Comparison of ENCODE assay signal across 15 cellular contexts in the genomic region with DNA sequence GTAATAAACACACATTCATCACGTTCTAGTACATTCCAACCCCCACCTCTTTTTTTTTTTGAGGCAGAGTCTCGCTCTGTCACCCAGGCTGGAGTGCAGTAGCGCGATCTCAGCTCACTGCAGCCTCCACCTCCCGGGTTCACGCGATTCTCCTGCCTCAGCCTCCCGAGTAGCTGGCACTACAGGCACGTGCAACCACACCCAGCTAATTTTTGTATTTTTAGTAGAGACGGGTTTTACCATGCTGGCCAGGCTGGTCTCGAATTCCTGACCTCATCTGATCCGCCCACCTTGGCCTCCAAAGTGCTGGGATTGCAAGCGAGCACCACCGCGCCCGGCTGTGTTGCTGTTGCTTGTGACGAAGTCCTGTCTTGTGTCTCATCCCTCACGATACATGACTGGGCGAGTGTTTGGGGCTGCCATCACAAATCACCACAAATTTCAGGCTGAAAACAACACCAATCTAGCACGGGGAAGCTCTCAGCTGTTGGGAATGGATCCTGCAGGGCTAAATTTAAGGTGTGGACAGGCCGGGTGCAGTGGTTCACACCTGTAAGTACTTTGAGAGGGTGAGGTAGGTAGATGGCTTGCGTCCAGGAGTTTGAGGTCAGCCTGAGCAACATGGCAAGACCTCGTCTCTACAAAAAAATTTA. TPM values are rescaled to one million over a fixed set of nuclear protein-coding genes. Genes with fewer than 3 reads are reported as not detected.
A peak's percentile ranks its signal among the peaks of the same experiment; 100 is the strongest.
DNase-seq lines count a peak whose midpoint lies in the region; ATAC-seq, FAIRE-seq and TF ChIP-seq lines count a peak whose summit lies in the region.
"Had no signal": no experiment of that assay in that cellular context is flagged by ENCODE, and none has a peak within 500 bp of the region (broad histone marks: within the 10 kb centered on the region; RNA-seq: fewer than 3 reads in every experiment).

No MANE protein-coding gene starts in this region.

- H4K20me1 ChIP-seq in Loucy (ENCODE audit: insufficient read depth, low read length, poor library complexity, severe bottlenecking): peaks cover 58% of the 10 kb centered on the region
- H4K20me1 ChIP-seq in GM12878 (ENCODE audit: control insufficient read depth, insufficient read depth): peaks cover 34% of the 10 kb centered on the region

- peaks cover 0 to 7% of the 10 kb centered on the region in 2 donors for H3K27me3 Mint-ChIP-seq in CD8-positive, alpha-beta memory T cell
- H3K27me3 Mint-ChIP-seq in natural killer cell treated with Interleukin-12 subunit alpha and Interleukin-12 subunit beta and Interleukin-15 and Interleukin-18, amount 100 ng/mL, for 72 hours: no peaks in the 10 kb centered on the region

- peak overlapping the region; percentile 29 for H3K4me3 ChIP-seq in CD8-positive, alpha-beta memory T cell (ENCODE audit: low read length)
- H3K4me3 ChIP-seq in Loucy (ENCODE audit: low read length, poor library complexity, severe bottlenecking) (peak overlapping the region; percentile 33), GM12878 (peak overlapping the region; percentile 95)
- H3K4me3 ChIP-seq: GM23338, thoracic aorta had no signal

- TF ChIP-seq POLR2A in GM12878 (IDR thresholded peaks at IDR 0.05; ENCODE audit: low read depth, low read length): no peak

- RAD21 ChIA-PET in GM12878 (lab: Charles Lee; ENCODE audit: unreplicated experiment): no interaction called here

- H3K9ac ChIP-seq in Loucy (ENCODE audit: low read depth, low read length, poor library complexity, severe bottlenecking): peak overlapping the region; percentile 42
- peak overlapping the region; percentile 79; the same call in 1 of the 2 replicates for H3K9ac ChIP-seq in GM12878 (ENCODE audit: control insufficient read depth, insufficient read depth, low read length)

- CTCF ChIA-PET in CD8-positive, alpha-beta memory T cell (lab: Charles Lee): interaction anchor here (6.2 kb wide), 1 partner anchor 11 kb away, joined by 49 read pairs; no protein-coding TSS in a partner anchor
- CTCF ChIA-PET in GM12878 (lab: Yijun Ruan, JAX): no interaction called here

- in situ Hi-C loops in GM12878 (cut with MboI): loop anchor here (5.0 to 10.0 kb wide), 2 partner anchors 63 to 816 kb away; a partner anchor contains a TSS

- H3K4me1 Mint-ChIP-seq in CD8-positive, alpha-beta memory T cell: peaks cover 46 to 61% (median 48%) of the 10 kb centered on the region in 3 donors
- H3K4me1 Mint-ChIP-seq in natural killer cell treated with Interleukin-12 subunit alpha and Interleukin-12 subunit beta and Interleukin-15 and Interleukin-18, amount 100 ng/mL, for 72 hours (ENCODE audit: low read depth in 2 of 2): peaks cover 36 to 42% of the 10 kb centered on the region in 2 donors

- no peaks in the 10 kb centered on the region for H3K9me3 ChIP-seq in CD8-positive, alpha-beta memory T cell (ENCODE audit: low read length)
- no peaks in the 10 kb centered on the region for H3K9me3 ChIP-seq in Loucy (ENCODE audit: insufficient read depth, low read depth, low read length)
- no peaks in the 10 kb centered on the region; the same call in 2 of the 3 replicates for H3K9me3 ChIP-seq in GM12878 (replicated peaks; ENCODE audit: control insufficient read depth, insufficient read depth, low read length)
- H3K9me3 ChIP-seq: Caco-2, thoracic aorta had no signal

- H3K27ac Mint-ChIP-seq in CD8-positive, alpha-beta memory T cell: peak overlapping the region; percentile 71 to 100 (median 98)
- H3K27ac Mint-ChIP-seq in natural killer cell treated with Interleukin-12 subunit alpha and Interleukin-12 subunit beta and Interleukin-15 and Interleukin-18, amount 100 ng/mL, for 72 hours: peak overlapping the region; percentile 95 to 99
- H3K27ac Mint-ChIP-seq: GM23338 had no signal

- peaks cover 51% of the 10 kb centered on the region for H3K4me1 ChIP-seq in CD8-positive, alpha-beta memory T cell (ENCODE audit: insufficient read depth, low read length)
- H3K4me1 ChIP-seq in Loucy (ENCODE audit: insufficient read depth, low read length, poor library complexity, severe bottlenecking) (peaks cover 37% of the 10 kb centered on the region), GM12878 (ENCODE audit: control insufficient read depth, insufficient read depth, low read length) (peaks cover 25% of the 10 kb centered on the region)
- H3K4me1 ChIP-seq: Caco-2 had no signal

- FAIRE-seq in GM12878 (lab: Jason Lieb, UNC): no peak
- FAIRE-seq: colon had no signal

- peak overlapping the region; percentile 16 for H3K27ac ChIP-seq in CD8-positive, alpha-beta memory T cell (ENCODE audit: low read depth, low read length)
- H3K27ac ChIP-seq in GM12878 (ENCODE audit: control insufficient read depth, insufficient read depth): no peak overlapping the region; the same call in 1 of the 2 replicates
- H3K27ac ChIP-seq: thoracic aorta, WERI-Rb-1 had no signal

- SMC1A ChIA-PET in GM12878 (lab: Charles Lee; ENCODE audit: uncharacterized antibody, unreplicated experiment): interaction anchor here (0.9 to 6.1 kb wide), 3 partner anchors 9 to 28 kb away, joined by 3 to 43 read pairs (median 4); a partner anchor contains a TSS

- H3K36me3 Mint-ChIP-seq in CD8-positive, alpha-beta memory T cell: peaks cover 4 to 84% (median 6%) of the 10 kb centered on the region in 3 donors
- H3K36me3 Mint-ChIP-seq in natural killer cell treated with Interleukin-12 subunit alpha and Interleukin-12 subunit beta and Interleukin-15 and Interleukin-18, amount 100 ng/mL, for 72 hours: peaks cover 12% of the 10 kb centered on the region

- WGBS in GM12878 (ENCODE audit: insufficient coverage, insufficient replicate concordance, low lambda C conversion rate, missing lambda C conversion rate): 32% methylated on average over 20 of the region's 23 CpGs

- no TSS peak for BruUV-seq in GM12878 (replicated peaks; lab: Mats Ljungman, UMichigan)

- H3K27me3 ChIP-seq in CD8-positive, alpha-beta memory T cell (ENCODE audit: insufficient read depth, low read length, poor library complexity, severe bottlenecking): no peaks in the 10 kb centered on the region
- H3K27me3 ChIP-seq in Loucy (ENCODE audit: insufficient read depth, low read length, poor library complexity, severe bottlenecking): no peaks in the 10 kb centered on the region
- no peaks in the 10 kb centered on the region for H3K27me3 ChIP-seq in GM12878 (replicated peaks in 1 of 2; ENCODE audit: control insufficient read depth in 2 of 2, insufficient read depth in 2 of 2, low read length in 1 of 2)

- no peaks in the 10 kb centered on the region for H3K9me2 ChIP-seq in Loucy (replicated peaks; ENCODE audit: low read depth, low read length)

- H3K4me2 ChIP-seq in Loucy (ENCODE audit: low read depth, low read length, poor library complexity, severe bottlenecking) (peak overlapping the region; percentile 59), GM12878 (ENCODE audit: control insufficient read depth, insufficient read depth) (peak overlapping the region; percentile 84)
- H3K4me2 ChIP-seq: GM23338 had no signal

- H3K4me3 Mint-ChIP-seq in CD8-positive, alpha-beta memory T cell: peak overlapping the region; percentile 56 to 99 (median 94)
- H3K4me3 Mint-ChIP-seq in natural killer cell treated with Interleukin-12 subunit alpha and Interleukin-12 subunit beta and Interleukin-15 and Interleukin-18, amount 100 ng/mL, for 72 hours: peak overlapping the region; percentile 99
- H3K4me3 Mint-ChIP-seq: GM23338 had no signal

- H3F3A ChIP-seq in Loucy (ENCODE audit: low read depth): peaks cover 3% of the 10 kb centered on the region

- no peak for TF ChIP-seq RAD21 in GM12878 (IDR thresholded peaks at IDR 0.05; ENCODE audit: insufficient read depth, low read depth, low read length)

- no peak overlapping the region for H2AFZ ChIP-seq in Loucy (ENCODE audit: low read length)
- no peak overlapping the region for H2AFZ ChIP-seq in GM12878 (ENCODE audit: control insufficient read depth, low read depth, low read length)
- H2AFZ ChIP-seq: GM23338 had no signal

- no peak for TF ChIP-seq EP300 in GM12878 (IDR thresholded peaks at IDR 0.05; ENCODE audit: borderline replicate concordance in 1 of 2, control insufficient read depth in 1 of 2, low read depth in 2 of 2, low read length in 2 of 2)

- H3K36me3 ChIP-seq in CD8-positive, alpha-beta memory T cell (ENCODE audit: insufficient read depth, low read length): peaks cover 43% of the 10 kb centered on the region
- peaks cover 38% of the 10 kb centered on the region for H3K36me3 ChIP-seq in Loucy (ENCODE audit: insufficient read depth, low read length)
- H3K36me3 ChIP-seq in GM12878 (ENCODE audit: control insufficient read depth in 2 of 2, insufficient read depth in 2 of 2, low read length in 1 of 2): peaks cover 39 to 47% of the 10 kb centered on the region in 2 experiments

- DNase-seq in CD8-positive, alpha-beta memory T cell: no peak
- DNase-seq in GM12878 (ENCODE audit: low read depth, low spot score) (no peak), head of caudate nucleus (no peak), EL (no peak), DMS 273 treated with DMSO at 0.1 percent for 48 hours (lab: John Stamatoyannopoulos, UW) (no peak)
- no peak for DNase-seq in natural killer cell treated with Interleukin-12 subunit alpha and Interleukin-12 subunit beta and Interleukin-15 and Interleukin-18, amount 100 ng/mL, for 72 hours (ENCODE audit: low spot score)
- DNase-seq: activated effector memory CD4-positive, alpha-beta T cell treated with anti-CD3 and anti-CD28 coated beads, Interleukin-2, amount 50 U/mL, for 16 hours; Caco-2; NCI-H2227 treated with DMSO at 0.1 percent for 48 hours; WERI-Rb-1 had no signal

- ATAC-seq in GM12878 (no peak), GM19397 (IDR thresholded peaks at IDR 0.05; ENCODE audit: unreplicated experiment) (no peak)
- no peak for ATAC-seq in natural killer cell treated with Interleukin-12 subunit alpha and Interleukin-12 subunit beta and Interleukin-15 and Interleukin-18, amount 100 ng/mL, for 72 hours
- ATAC-seq: GM23338 had no signal

- POLR2A ChIA-PET in CD8-positive, alpha-beta memory T cell (lab: Charles Lee): no interaction called here
- POLR2A ChIA-PET in GM12878 (lab: Charles Lee): interaction anchor here (0.8 to 1.6 kb wide), 3 partner anchors 9 to 29 kb away, joined by 3 to 9 read pairs (median 7); no protein-coding TSS in a partner anchor

- TF ChIP-seq CTCF in Loucy (conservative IDR thresholded peaks at IDR 0.05; ENCODE audit: low read length): no peak
- TF ChIP-seq CTCF in GM12878 (IDR thresholded peaks at IDR 0.05 in 2 of 3, conservative IDR thresholded peaks at IDR 0.05 in 1 of 3; ENCODE audit: control insufficient read depth in 2 of 3, extremely low read depth in 1 of 3, insufficient read depth in 1 of 3, low read depth in 3 of 3, low read length in 3 of 3): no peak

- peaks cover 96% of the 10 kb centered on the region for H3K79me2 ChIP-seq in Loucy (ENCODE audit: insufficient read depth, low read length)
- H3K79me2 ChIP-seq in GM12878 (ENCODE audit: control insufficient read depth, insufficient read depth, low read length): peaks cover 93% of the 10 kb centered on the region

- peaks cover 0 to 3% (median 2%) of the 10 kb centered on the region in 5 donors for H3K9me3 Mint-ChIP-seq in CD8-positive, alpha-beta memory T cell
- H3K9me3 Mint-ChIP-seq in natural killer cell treated with Interleukin-12 subunit alpha and Interleukin-12 subunit beta and Interleukin-15 and Interleukin-18, amount 100 ng/mL, for 72 hours: no peaks in the 10 kb centered on the region
- H3K9me3 Mint-ChIP-seq: GM23338 had no signal

- intact Hi-C loops in GM12878 (cut with micrococcal nuclease; ENCODE audit: unreplicated experiment) (no loop called here), head of caudate nucleus (cut with DNase I) (no loop called here)

RNA-seq across cellular contexts. Expression of a gene that starts 15.7 kb away (rescaled TPM):
- 100 to 1,000 TPM; 171 to 188 TPM for total RNA-seq in CD8-positive, alpha-beta memory T cell
- polyA plus RNA-seq in CD8-positive, alpha-beta memory T cell: 106 TPM
- total RNA-seq in GM12878 (2013; cell fraction: nucleolus; rRNA removed): 153 and 159 TPM in 2 replicates
- total RNA-seq in GM12878 (2014; rRNA removed): 56.6 and 69.6 TPM in 2 replicates
- 32.7 and 40.5 TPM in 2 replicates for total RNA-seq in GM12878 (2014; rRNA removed; fragmentation: Illumina TruSeq; extraction: Trizol)
- 176 and 181 TPM in 2 replicates for total RNA-seq in GM12878 (2021)
- polyA plus RNA-seq in GM12878 (2011; ENCODE audit: low read depth): 73.8 TPM
- polyA plus RNA-seq in GM12878 (2011; rRNA removed): 71.7 and 229 TPM in 2 replicates
- polyA plus RNA-seq in GM12878 (2011; cell fraction: cytosol; rRNA removed): 315 and 350 TPM in 2 replicates
- 137 and 163 TPM in 2 replicates for polyA plus RNA-seq in GM12878 (2011; cell fraction: nucleus; rRNA removed)
- 168 TPM in 2 replicates for polyA plus RNA-seq in GM12878 (2012)
- 54.2 and 82.9 TPM in 2 replicates for polyA plus RNA-seq in GM12878 (2014; fragmentation: Illumina TruSeq; extraction: Trizol)
- 10 to 100 TPM in 1 of 2 experiments, 1 to 10 TPM in 1; 7.5 to 10.9 TPM for polyA plus RNA-seq in GM12878 (2014; fragmentation: Nextera tagmentation; extraction: Ambion mirVana)
- 123 and 147 TPM in 2 replicates for polyA plus RNA-seq in GM12878 (2014; rRNA removed)
- 10 to 100 TPM; 79.3 to 79.5 TPM for polyA plus RNA-seq in GM12878 (2016; fragmentation: Nextera tagmentation; extraction: Ambion mirVana)
- 236 and 392 TPM in 2 replicates for polyA minus RNA-seq in GM12878 (2011; rRNA and poly(A)+ RNA removed)
- polyA minus RNA-seq in GM12878 (2011; cell fraction: cytosol; rRNA and poly(A)+ RNA removed): 239 TPM in 2 replicates
- polyA minus RNA-seq in GM12878 (2011; cell fraction: nucleus; rRNA and poly(A)+ RNA removed): 54.2 and 86.9 TPM in 2 replicates
- total RNA-seq in natural killer cell treated with Interleukin-12 subunit alpha and Interleukin-12 subunit beta and Interleukin-15 and Interleukin-18, amount 100 ng/mL, for 72 hours: 100 to 1,000 TPM; 180 to 212 TPM

RNA-seq across cellular contexts. Expression of a gene that starts 16.3 kb away (rescaled TPM):
- 1 to 10 TPM; 8.9 to 9.7 TPM for total RNA-seq in CD8-positive, alpha-beta memory T cell
- polyA plus RNA-seq in CD8-positive, alpha-beta memory T cell: 0.58 TPM
- 35.1 and 37.8 TPM in 2 replicates for total RNA-seq in GM12878 (2013; cell fraction: nucleolus; rRNA removed)
- 20.7 and 22.3 TPM in 2 replicates for total RNA-seq in GM12878 (2014; rRNA removed)
- total RNA-seq in GM12878 (2014; rRNA removed; fragmentation: Illumina TruSeq; extraction: Trizol): 7.2 and 7.6 TPM in 2 replicates
- 12.0 and 14.6 TPM in 2 replicates for total RNA-seq in GM12878 (2021)
- 16.5 TPM for polyA plus RNA-seq in GM12878 (2011; ENCODE audit: low read depth)
- 14.2 and 22.9 TPM in 2 replicates for polyA plus RNA-seq in GM12878 (2011; rRNA removed)
- polyA plus RNA-seq in GM12878 (2011; cell fraction: cytosol; rRNA removed): 23.3 and 39.9 TPM in 2 replicates
- 285 and 407 TPM in 2 replicates for polyA plus RNA-seq in GM12878 (2011; cell fraction: nucleus; rRNA removed)
- 52.8 and 57.2 TPM in 2 replicates for polyA plus RNA-seq in GM12878 (2012)
- 3.8 and 7.3 TPM in 2 replicates for polyA plus RNA-seq in GM12878 (2014; fragmentation: Illumina TruSeq; extraction: Trizol)
- 1 to 10 TPM in 1 of 2 experiments, under 1 TPM in 1; 0.53 to 1.9 TPM for polyA plus RNA-seq in GM12878 (2014; fragmentation: Nextera tagmentation; extraction: Ambion mirVana)
- polyA plus RNA-seq in GM12878 (2014; rRNA removed): 27.1 and 30.3 TPM in 2 replicates
- polyA plus RNA-seq in GM12878 (2016; fragmentation: Nextera tagmentation; extraction: Ambion mirVana): 1 to 10 TPM; 5.5 to 6.9 TPM
- polyA minus RNA-seq in GM12878 (2011; rRNA and poly(A)+ RNA removed): 7.2 and 11.1 TPM in 2 replicates
- polyA minus RNA-seq in GM12878 (2011; cell fraction: cytosol; rRNA and poly(A)+ RNA removed): 4.0 and 5.9 TPM in 2 replicates
- polyA minus RNA-seq in GM12878 (2011; cell fraction: nucleus; rRNA and poly(A)+ RNA removed): 23.2 and 25.0 TPM in 2 replicates
- 1 to 10 TPM; 5.7 to 5.9 TPM for total RNA-seq in natural killer cell treated with Interleukin-12 subunit alpha and Interleukin-12 subunit beta and Interleukin-15 and Interleukin-18, amount 100 ng/mL, for 72 hours

RNA-seq across cellular contexts. Expression of a gene that starts 29.4 kb away (rescaled TPM):
- 100 to 1,000 TPM; 137 to 147 TPM for total RNA-seq in CD8-positive, alpha-beta memory T cell
- polyA plus RNA-seq in CD8-positive, alpha-beta memory T cell: 50.8 TPM
- total RNA-seq in GM12878 (2013; cell fraction: nucleolus; rRNA removed): 200 and 243 TPM in 2 replicates
- 159 and 168 TPM in 2 replicates for total RNA-seq in GM12878 (2014; rRNA removed)
- 70.3 and 77.9 TPM in 2 replicates for total RNA-seq in GM12878 (2014; rRNA removed; fragmentation: Illumina TruSeq; extraction: Trizol)
- total RNA-seq in GM12878 (2021): 365 and 378 TPM in 2 replicates
- polyA plus RNA-seq in GM12878 (2011; ENCODE audit: low read depth): 99.4 TPM
- 113 and 223 TPM in 2 replicates for polyA plus RNA-seq in GM12878 (2011; rRNA removed)
- polyA plus RNA-seq in GM12878 (2011; cell fraction: cytosol; rRNA removed): 264 and 354 TPM in 2 replicates
- polyA plus RNA-seq in GM12878 (2011; cell fraction: nucleus; rRNA removed): 566 and 615 TPM in 2 replicates
- 257 and 345 TPM in 2 replicates for polyA plus RNA-seq in GM12878 (2012)
- 29.6 and 61.9 TPM in 2 replicates for polyA plus RNA-seq in GM12878 (2014; fragmentation: Illumina TruSeq; extraction: Trizol)
- polyA plus RNA-seq in GM12878 (2014; fragmentation: Nextera tagmentation; extraction: Ambion mirVana): 10 to 100 TPM in 1 of 2 experiments, 1 to 10 TPM in 1; 9.6 to 17.6 TPM
- polyA plus RNA-seq in GM12878 (2014; rRNA removed): 195 and 218 TPM in 2 replicates
- 10 to 100 TPM; 38.3 to 53.3 TPM for polyA plus RNA-seq in GM12878 (2016; fragmentation: Nextera tagmentation; extraction: Ambion mirVana)
- 188 and 408 TPM in 2 replicates for polyA minus RNA-seq in GM12878 (2011; rRNA and poly(A)+ RNA removed)
- polyA minus RNA-seq in GM12878 (2011; cell fraction: cytosol; rRNA and poly(A)+ RNA removed): 223 and 291 TPM in 2 replicates
- 114 and 130 TPM in 2 replicates for polyA minus RNA-seq in GM12878 (2011; cell fraction: nucleus; rRNA and poly(A)+ RNA removed)
- 100 to 1,000 TPM; 303 to 308 TPM for total RNA-seq in natural killer cell treated with Interleukin-12 subunit alpha and Interleukin-12 subunit beta and Interleukin-15 and Interleukin-18, amount 100 ng/mL, for 72 hours

Comparison
In these comparisons a context has a peak if more than half of its experiments do, and no peak if none do; other contexts are left out.
1. H3K4me3 ChIP-seq: peak in every context shown above with its lines; median percentile 95 in GM12878; 33 in Loucy; 29 in CD8-positive, alpha-beta memory T cell.